Comparison of ENCODE assay signal across 19 cellular contexts in the genomic region with DNA sequence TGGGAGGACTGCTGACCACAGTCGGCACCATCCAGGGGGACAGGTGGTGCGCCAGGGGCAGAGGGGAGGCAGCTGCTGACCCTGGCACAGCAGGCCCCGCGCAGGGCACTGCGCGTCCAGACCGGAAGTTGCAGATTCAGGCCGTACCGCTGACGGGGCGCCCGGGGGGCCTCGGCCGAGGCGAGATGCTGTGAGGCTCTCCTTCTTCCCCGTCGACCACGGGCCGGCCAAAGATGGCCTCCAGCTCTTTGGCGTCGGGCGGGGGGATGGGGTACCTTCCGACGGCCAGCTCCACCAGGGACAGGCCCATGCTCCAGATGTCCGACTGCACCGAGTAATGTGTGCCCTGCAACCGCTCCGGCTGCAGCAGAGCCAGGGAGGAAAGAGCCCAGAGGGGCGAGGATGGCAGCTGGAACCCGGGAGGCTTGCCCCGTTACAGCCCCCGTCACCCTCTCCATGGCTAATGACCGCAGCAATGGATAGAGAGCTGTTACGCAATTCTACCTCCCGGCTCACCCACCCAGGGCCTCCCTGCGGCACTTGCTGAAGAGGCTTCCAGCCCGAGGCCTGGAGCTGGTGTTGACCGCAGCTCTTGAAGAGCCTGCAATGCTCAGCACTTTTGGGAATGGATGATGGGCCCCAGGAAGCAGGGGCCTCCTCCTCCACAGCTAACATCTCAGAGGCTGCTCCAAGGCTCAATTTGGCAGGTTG. TPM values are rescaled to one million over a fixed set of nuclear protein-coding genes. Genes with fewer than 3 reads are reported as not detected.
DNase-seq lines count a peak whose midpoint lies in the region; ATAC-seq, FAIRE-seq and TF ChIP-seq lines count a peak whose summit lies in the region.
"Had no signal": no experiment of that assay in that cellular context is flagged by ENCODE, and none has a peak within 500 bp of the region (broad histone marks: within the 10 kb centered on the region; RNA-seq: fewer than 3 reads in every experiment).

No MANE protein-coding gene starts in this region.

- POLR2A ChIA-PET in GM12878 (lab: Charles Lee) = no interaction called here

- DNase-seq in NCI-H510A (lab: John Stamatoyannopoulos, UW) (peak; percentile 33), NCI-H510A treated with DMSO at 0.1 percent for 48 hours (lab: John Stamatoyannopoulos, UW) (no peak), GM12878 (ENCODE audit: low read depth, low spot score) (no peak), left lung (peak; percentile 78 to 79), D341Med (ENCODE audit: low spot score) (no peak), RPMI8226 (no peak), GM23338 (ENCODE audit: low spot score) (no peak)
- DNase-seq: CD8-positive, alpha-beta T cell; GDM1; NCI-H1092 treated with DMSO at 0.1 percent for 48 hours; NCI-H524 treated with DMSO at 0.1 percent for 48 hours; SIG-M5 had no signal

- H3K27me3 ChIP-seq in GM12878 (replicated peaks in 1 of 2; ENCODE audit: control insufficient read depth in 2 of 2, insufficient read depth in 2 of 2, low read length in 1 of 2) (no peaks in the 10 kb centered on the region), left lung (no peaks in the 10 kb centered on the region), GM23338 (ENCODE audit: insufficient read depth) (no peaks in the 10 kb centered on the region)

- no peak overlapping the region for H3K27ac ChIP-seq in GM12878 (ENCODE audit: control insufficient read depth, insufficient read depth)
- no peak overlapping the region for H3K27ac ChIP-seq in left lung
- H3K27ac ChIP-seq in GM23338 (ENCODE audit: low read depth) = no peak overlapping the region
- H3K27ac ChIP-seq: 22Rv1 had no signal

- H3K4me3 Mint-ChIP-seq in GM23338 = no peak overlapping the region
- H3K4me3 Mint-ChIP-seq: CD8-positive, alpha-beta T cell had no signal

- H3K36me3 Mint-ChIP-seq in GM23338 (ENCODE audit: low read depth) = peaks cover 43% of the 10 kb centered on the region

- TF ChIP-seq CTCF in GM12878 (IDR thresholded peaks at IDR 0.05 in 2 of 3, conservative IDR thresholded peaks at IDR 0.05 in 1 of 3; ENCODE audit: control insufficient read depth in 2 of 3, extremely low read depth in 1 of 3, insufficient read depth in 1 of 3, low read depth in 3 of 3, low read length in 3 of 3) (no peak), left lung (IDR thresholded peaks at IDR 0.05) (no peak), GM23338 (conservative IDR thresholded peaks at IDR 0.05; ENCODE audit: low read depth in 2 of 2) (no peak)

- no peaks in the 10 kb centered on the region for H3K9me3 Mint-ChIP-seq in GM23338
- H3K9me3 Mint-ChIP-seq: CD8-positive, alpha-beta T cell had no signal

- H3K79me2 ChIP-seq in GM12878 (ENCODE audit: control insufficient read depth, insufficient read depth, low read length) = no peaks in the 10 kb centered on the region
- H3K79me2 ChIP-seq in GM23338 (replicated peaks; ENCODE audit: insufficient read depth) = no peaks in the 10 kb centered on the region

- H3K9me3 ChIP-seq in GM12878 (replicated peaks; ENCODE audit: control insufficient read depth, insufficient read depth, low read length) (no peaks in the 10 kb centered on the region), left lung (no peaks in the 10 kb centered on the region)

- CTCF ChIA-PET in GM12878 (lab: Yijun Ruan, JAX) = no interaction called here

- no peak for TF ChIP-seq EP300 in GM12878 (IDR thresholded peaks at IDR 0.05; ENCODE audit: borderline replicate concordance in 1 of 2, control insufficient read depth in 1 of 2, low read depth in 2 of 2, low read length in 2 of 2)

- H3K36me3 ChIP-seq in GM12878 (ENCODE audit: control insufficient read depth in 2 of 2, insufficient read depth in 2 of 2, low read length in 1 of 2) (peaks cover 7 to 23% of the 10 kb centered on the region in 2 experiments; a peak in 3 of 4 replicates), left lung (peaks cover 0 to 98% of the 10 kb centered on the region in 2 donors), GM23338 (ENCODE audit: insufficient read depth) (0 out of 2 replicates have a peak, but pooled peaks cover 3% of the 10 kb centered on the region)

- in situ Hi-C loops in GM12878 (cut with MboI) = no loop called here

- SMC1A ChIA-PET in GM12878 (lab: Charles Lee; ENCODE audit: uncharacterized antibody, unreplicated experiment) = interaction anchor here (0.6 kb wide), 1 partner anchor 67 kb away, joined by 3 read pairs; no protein-coding TSS in a partner anchor

- intact Hi-C loops in GM12878 (cut with micrococcal nuclease; ENCODE audit: unreplicated experiment) = no loop called here
- intact Hi-C loops in left lung (cut with DNase I) = no loop called here

- H2AFZ ChIP-seq in GM12878 (ENCODE audit: control insufficient read depth, low read depth, low read length) (no peak overlapping the region), GM23338 (no peak overlapping the region)

- H3K4me2 ChIP-seq in GM12878 (ENCODE audit: control insufficient read depth, insufficient read depth) (no peak overlapping the region), GM23338 (no peak overlapping the region)

- TF ChIP-seq POLR2A in GM12878 (IDR thresholded peaks at IDR 0.05; ENCODE audit: low read depth, low read length) = no peak

- H3F3A ChIP-seq in GM23338 (replicated peaks; ENCODE audit: low read depth) = no peaks in the 10 kb centered on the region

- H3K9me2 ChIP-seq in GM23338 (ENCODE audit: insufficient read depth) = no peaks in the 10 kb centered on the region

- BruUV-seq in GM12878 (replicated peaks; lab: Mats Ljungman, UMichigan) = TSS peak; percentile 46

- H3K4me3 ChIP-seq in GM12878 (no peak overlapping the region), left lung (no peak overlapping the region), GM23338 (no peak overlapping the region)

- H4K20me1 ChIP-seq in GM12878 (ENCODE audit: control insufficient read depth, insufficient read depth) (no peaks in the 10 kb centered on the region), GM23338 (replicated peaks; ENCODE audit: insufficient read depth) (no peaks in the 10 kb centered on the region; the same call in 1 of the 2 replicates)

- RAD21 ChIA-PET in GM12878 (lab: Charles Lee; ENCODE audit: unreplicated experiment) = no interaction called here

- TF ChIP-seq RAD21 in GM12878 (IDR thresholded peaks at IDR 0.05; ENCODE audit: insufficient read depth, low read depth, low read length) = no peak

- no peak overlapping the region for H3K27ac Mint-ChIP-seq in GM23338
- H3K27ac Mint-ChIP-seq: CD8-positive, alpha-beta T cell had no signal

- no peaks in the 10 kb centered on the region for H3K4me1 ChIP-seq in GM12878 (ENCODE audit: control insufficient read depth, insufficient read depth, low read length)
- no peaks in the 10 kb centered on the region for H3K4me1 ChIP-seq in left lung
- no peaks in the 10 kb centered on the region for H3K4me1 ChIP-seq in GM23338 (ENCODE audit: insufficient read depth)

- WGBS in GM12878 (ENCODE audit: insufficient coverage, insufficient replicate concordance, low lambda C conversion rate, missing lambda C conversion rate) = 95% methylated on average over 38 of the region's 38 CpGs

- H3K4me1 Mint-ChIP-seq in GM23338 = no peaks in the 10 kb centered on the region

- H3K9ac ChIP-seq in GM12878 (ENCODE audit: control insufficient read depth, insufficient read depth, low read length) = no peak overlapping the region

- peaks cover 3% of the 10 kb centered on the region for H3K27me3 Mint-ChIP-seq in GM23338 (ENCODE audit: insufficient read depth, low read depth, poor library complexity)

- FAIRE-seq in GM12878 (lab: Jason Lieb, UNC) = no peak
- FAIRE-seq: D721Med, GM12892, H54 had no signal

- ATAC-seq in GM12878 = no peak
- peak; percentile 88 for ATAC-seq in left lung
- ATAC-seq in GM19452 (IDR thresholded peaks at IDR 0.05; ENCODE audit: unreplicated experiment) = no peak
- no peak for ATAC-seq in GM23338
- ATAC-seq: CD8-positive, alpha-beta T cell had no signal

RNA-seq across cellular contexts. Expression of gene MAP2K2, which starts 24.7 kb away (rescaled TPM):
- 58.9 and 63.2 TPM in 2 replicates for total RNA-seq in GM12878 (2013; cell fraction: nucleolus; rRNA removed)
- total RNA-seq in GM12878 (2014; rRNA removed) (178 and 210 TPM in 2 replicates), GM12878 (2014; rRNA removed; fragmentation: Illumina TruSeq; extraction: Trizol) (72.1 and 92.8 TPM in 2 replicates), GM12878 (2021) (182 and 184 TPM in 2 replicates), left lung (100 to 1,000 TPM; 129 to 143 TPM)
- 78.5 TPM for polyA plus RNA-seq in GM12878 (2011; ENCODE audit: low read depth)
- polyA plus RNA-seq in GM12878 (2011; rRNA removed) (31.6 and 68.3 TPM in 2 replicates), GM12878 (2014; fragmentation: Illumina TruSeq; extraction: Trizol) (13.0 and 38.8 TPM in 2 replicates), GM12878 (2014; fragmentation: Nextera tagmentation; extraction: Ambion mirVana) (1 to 10 TPM in 1 of 2 experiments, under 1 TPM in 1; 1.00 to 6.8 TPM), GM12878 (2014; rRNA removed) (144 and 166 TPM in 2 replicates), GM12878 (2016; fragmentation: Nextera tagmentation; extraction: Ambion mirVana) (10 to 100 TPM; 33.4 to 33.7 TPM), GM23338 (2016; fragmentation: Nextera tagmentation; extraction: Ambion mirVana) (99.7 and 108 TPM in 2 replicates)
- 109 and 144 TPM in 2 replicates for polyA plus RNA-seq in GM12878 (2011; cell fraction: cytosol; rRNA removed)
- 127 and 159 TPM in 2 replicates for polyA plus RNA-seq in GM12878 (2011; cell fraction: nucleus; rRNA removed)
- polyA plus RNA-seq in GM12878 (2012) = 133 and 176 TPM in 2 replicates
- 32.9 and 84.0 TPM in 2 replicates for polyA minus RNA-seq in GM12878 (2011; rRNA and poly(A)+ RNA removed)
- polyA minus RNA-seq in GM12878 (2011; cell fraction: cytosol; rRNA and poly(A)+ RNA removed) = 64.1 and 69.3 TPM in 2 replicates
- polyA minus RNA-seq in GM12878 (2011; cell fraction: nucleus; rRNA and poly(A)+ RNA removed) = 27.6 and 40.2 TPM in 2 replicates
- total RNA-seq in GM23338 (2014; rRNA removed; shearing (Covaris generic)) = 140 and 151 TPM in 2 replicates

RNA-seq across cellular contexts. Expression of gene ZBTB7A, which starts 32.5 kb away (rescaled TPM):
- 20.9 and 24.8 TPM in 2 replicates for total RNA-seq in GM12878 (2013; cell fraction: nucleolus; rRNA removed)
- total RNA-seq in GM12878 (2014; rRNA removed) = 10.6 and 15.9 TPM in 2 replicates
- total RNA-seq in GM12878 (2014; rRNA removed; fragmentation: Illumina TruSeq; extraction: Trizol) = 3.2 TPM in 2 replicates
- total RNA-seq in GM12878 (2021) = 40.0 and 42.4 TPM in 2 replicates
- 2.2 TPM for polyA plus RNA-seq in GM12878 (2011; ENCODE audit: low read depth)
- 0.84 and 2.5 TPM in 2 replicates for polyA plus RNA-seq in GM12878 (2011; rRNA removed)
- 4.5 and 7.6 TPM in 2 replicates for polyA plus RNA-seq in GM12878 (2011; cell fraction: cytosol; rRNA removed)
- 12.8 and 18.3 TPM in 2 replicates for polyA plus RNA-seq in GM12878 (2011; cell fraction: nucleus; rRNA removed)
- polyA plus RNA-seq in GM12878 (2012) = 14.1 and 15.9 TPM in 2 replicates
- 4.1 and 5.9 TPM in 2 replicates for polyA plus RNA-seq in GM12878 (2014; fragmentation: Illumina TruSeq; extraction: Trizol)
- polyA plus RNA-seq in GM12878 (2014; fragmentation: Nextera tagmentation; extraction: Ambion mirVana) = under 1 TPM; 0.26 to 0.73 TPM
- polyA plus RNA-seq in GM12878 (2014; rRNA removed) = 16.2 and 22.2 TPM in 2 replicates
- 10 to 100 TPM in 1 of 2 experiments, 1 to 10 TPM in 1; 2.0 to 10.1 TPM for polyA plus RNA-seq in GM12878 (2016; fragmentation: Nextera tagmentation; extraction: Ambion mirVana)
- 3.6 and 6.5 TPM in 2 replicates for polyA minus RNA-seq in GM12878 (2011; rRNA and poly(A)+ RNA removed)
- polyA minus RNA-seq in GM12878 (2011; cell fraction: cytosol; rRNA and poly(A)+ RNA removed) = 12.4 and 12.8 TPM in 2 replicates
- polyA minus RNA-seq in GM12878 (2011; cell fraction: nucleus; rRNA and poly(A)+ RNA removed) = 3.6 and 4.7 TPM in 2 replicates
- total RNA-seq in left lung = 10 to 100 TPM; 38.8 to 49.5 TPM
- total RNA-seq in GM23338 (2014; rRNA removed; shearing (Covaris generic)) = 28.5 and 35.0 TPM in 2 replicates
- polyA plus RNA-seq in GM23338 (2016; fragmentation: Nextera tagmentation; extraction: Ambion mirVana) = 9.5 and 11.1 TPM in 2 replicates

RNA-seq across cellular contexts. Expression of gene CREB3L3, which starts 54.2 kb away (rescaled TPM):
- not detected in 2 replicates for total RNA-seq in GM12878 (2013; cell fraction: nucleolus; rRNA removed)
- total RNA-seq in GM12878 (2014; rRNA removed) (not detected in 2 replicates), GM12878 (2014; rRNA removed; fragmentation: Illumina TruSeq; extraction: Trizol) (not detected in 2 replicates), GM12878 (2021) (not detected in 2 replicates), left lung (not detected)
- polyA plus RNA-seq in GM12878 (2011; ENCODE audit: low read depth) = not detected
- polyA plus RNA-seq in GM12878 (2011; rRNA removed) (0.22 and 0.46 TPM in 2 replicates), GM12878 (2014; fragmentation: Illumina TruSeq; extraction: Trizol) (0.03 TPM in 1 of 2 replicates, not detected in the other), GM12878 (2014; fragmentation: Nextera tagmentation; extraction: Ambion mirVana) (not detected), GM12878 (2014; rRNA removed) (not detected in 2 replicates), GM12878 (2016; fragmentation: Nextera tagmentation; extraction: Ambion mirVana) (under 1 TPM in 1 of 2 experiments, not detected in 1; 0.07 TPM), GM23338 (2016; fragmentation: Nextera tagmentation; extraction: Ambion mirVana) (0.26 and 0.42 TPM in 2 replicates)
- 0.60 and 0.72 TPM in 2 replicates for polyA plus RNA-seq in GM12878 (2011; cell fraction: cytosol; rRNA removed)
- polyA plus RNA-seq in GM12878 (2011; cell fraction: nucleus; rRNA removed) = 0.46 and 0.61 TPM in 2 replicates
- polyA plus RNA-seq in GM12878 (2012) = 0.04 and 0.23 TPM in 2 replicates
- 0.52 TPM in 1 of 2 replicates, not detected in the other for polyA minus RNA-seq in GM12878 (2011; rRNA and poly(A)+ RNA removed)
- not detected in 2 replicates for polyA minus RNA-seq in GM12878 (2011; cell fraction: cytosol; rRNA and poly(A)+ RNA removed)
- polyA minus RNA-seq in GM12878 (2011; cell fraction: nucleus; rRNA and poly(A)+ RNA removed) = 0.29 TPM in 1 of 2 replicates, not detected in the other
- not detected in 2 replicates for total RNA-seq in GM23338 (2014; rRNA removed; shearing (Covaris generic))
- total RNA-seq: CD8-positive, alpha-beta T cell; HT1080 had no signal
- polyA plus RNA-seq: BJ had no signal

Comparison
In these comparisons a context has a peak if more than half of its experiments do, and no peak if none do; other contexts are left out.
1. DNase-seq: peak in NCI-H510A (single experiment) and left lung (2 of 2); none in NCI-H510A treated with DMSO at 0.1 percent for 48 hours (single experiment), GM12878 (single experiment), D341Med (single experiment), RPMI8226 (single experiment) and GM23338 (single experiment).